Comparison of ENCODE assay signal across 27 cellular contexts in genomic region chr2:62717503-62718081, GRCh38.
"Had no signal": no experiment of that assay in that cellular context is flagged by ENCODE, and none has a peak within 500 bp of the region (broad histone marks: within the 10 kb centered on the region; RNA-seq: fewer than 3 reads in every experiment).

No MANE protein-coding gene starts in this region.

- H3K9me3 ChIP-seq: neutrophil, pancreas, prostate gland, thoracic aorta, thyroid gland, tibial nerve, vagina had no signal

- FAIRE-seq: pancreas, urothelium cell line had no signal

- ATAC-seq: naive thymus-derived CD8-positive, alpha-beta T cell; natural killer cell treated with Interleukin-12 subunit alpha and Interleukin-12 subunit beta and Interleukin-15 and Interleukin-18, amount 100 ng/mL, for 72 hours; pancreas; right cardiac atrium; sciatic nerve; stimulated activated memory B cell treated with anti-CD40 and anti-IgM and Interleukin-4, amounts not matched to agents 10 μg/mL and 1 μg/mL and 100 μg/mL, for 72 hours; stimulated activated naive CD8-positive, alpha-beta T cell treated with anti-CD3 and anti-CD28 coated beads, Interleukin-15, amount 100 ng/mL, for 72 hours; stimulated activated naive CD8-positive, alpha-beta T cell treated with anti-CD3 and anti-CD28 coated beads, Interleukin-15, Interleukin-2, amounts not matched to agents 100 U/mL and 50 U/mL, for 24 hours had no signal

- H3K27me3 ChIP-seq: neutrophil, pancreas, thyroid gland, tibial nerve, upper lobe of left lung, vagina had no signal

- H3K36me3 ChIP-seq: neutrophil, pancreas, prostate gland, thoracic aorta, thyroid gland, vagina had no signal

- DNase-seq: naive B cell; naive thymus-derived CD8-positive, alpha-beta T cell; nephron progenitor cell; nucleus accumbens; pancreas; right cardiac atrium; stimulated activated CD4-positive, alpha-beta T cell treated with anti-CD3 and anti-CD28 coated beads, Interleukin-12 subunit alpha, Interleukin-12 subunit beta, amount 100 ng/mL, for 4 hours; stimulated activated CD4-positive, alpha-beta T cell treated with anti-CD3 and anti-CD28 coated beads, Interleukin-1b, Interleukin-23, amount 100 ng/mL, for 48 hours; stimulated activated CD4-positive, alpha-beta T cell treated with anti-CD3 and anti-CD28 coated beads, Interleukin-4, amount 100 ng/mL, for 1 hour; stimulated activated CD4-positive, alpha-beta T cell treated with anti-CD3 and anti-CD28 coated beads, Interleukin-4, amount 100 ng/mL, for 4 hours; stimulated activated CD8-positive, alpha-beta memory T cell treated with anti-CD3 and anti-CD28 coated beads, Interleukin-4, amount 100 ng/mL, for 48 hours; stimulated activated naive CD4-positive, alpha-beta T cell; stimulated activated naive CD8-positive, alpha-beta T cell treated with anti-CD3 and anti-CD28 coated beads, Interleukin-15, amount 100 ng/mL, for 72 hours; stimulated activated naive CD8-positive, alpha-beta T cell treated with anti-CD3 and anti-CD28 coated beads, Interleukin-15, Interleukin-2, amounts not matched to agents 100 U/mL and 50 U/mL, for 24 hours; thyroid gland; trophoblast cell; upper lobe of left lung had no signal

- H3K27ac ChIP-seq: neutrophil, pancreas, prostate gland, skin epidermis, thoracic aorta, thyroid gland, tibial nerve, upper lobe of left lung, vagina had no signal

- H3K4me1 ChIP-seq: prostate gland, thyroid gland, upper lobe of left lung had no signal

- H3K4me3 ChIP-seq: pancreas, prostate gland, skin epidermis, thoracic aorta, thyroid gland, tibial nerve, upper lobe of left lung, vagina had no signal
